ENCODE assay signal across 9 cellular contexts in genomic region chr2:64990823-64991222, GRCh38. TPM values are rescaled to one million over a fixed set of nuclear protein-coding genes. Genes with fewer than 3 reads are reported as not detected.
DNase-seq lines count a peak whose midpoint lies in the region; ATAC-seq and TF ChIP-seq lines count a peak whose summit lies in the region.
"Had no signal": no experiment of that assay in that cellular context is flagged by ENCODE, and none has a peak within 500 bp of the region (broad histone marks: within the 10 kb centered on the region; RNA-seq: fewer than 3 reads in every experiment).

No MANE protein-coding gene starts in this region.

- H3K79me1 ChIP-seq in IMR-90 (ENCODE audit: low read depth in 1 of 2, low read length in 2 of 2), result peaks cover 36 to 57% of the 10 kb centered on the region in 2 experiments; a peak in 3 of 4 replicates

- dilution Hi-C loops in IMR-90 (cut with HindIII; ENCODE audit: low sequenced_read_pairs, unreplicated experiment) (no loop called here), mammary epithelial cell (cut with HindIII; ENCODE audit: low sequenced_read_pairs) (no loop called here)

- CTCF ChIA-PET in IMR-90 (lab: Yijun Ruan, JAX) (no interaction called here), mammary epithelial cell (lab: Charles Lee; ENCODE audit: low non-redundant PET) (interaction anchor here (0.6 kb wide), 1 partner anchor 11 kb away, joined by 7 read pairs; no protein-coding TSS in a partner anchor)

- POLR2A ChIA-PET in IMR-90 (lab: Charles Lee; ENCODE audit: unreplicated experiment), result interaction anchor here (0.9 kb wide), 1 partner anchor 9 kb away, joined by 3 read pairs; no protein-coding TSS in a partner anchor

- H3K27ac ChIP-seq in IMR-90 (ENCODE audit: insufficient read depth, low read length) (no peak overlapping the region), mammary epithelial cell (ENCODE audit: insufficient read depth, low read depth, low read length) (no peak overlapping the region), neural progenitor cell (no peak overlapping the region)
- H3K27ac ChIP-seq: SJSA1 had no signal

- H3K4me2 ChIP-seq in IMR-90 (ENCODE audit: low read depth, low read length) (peak overlapping the region; percentile 84), mammary epithelial cell (ENCODE audit: insufficient read depth, low read depth, low read length) (peak overlapping the region; percentile 98), neural progenitor cell (no peak overlapping the region)

- H3K4ac ChIP-seq in IMR-90 (ENCODE audit: low read depth, low read length), result peak overlapping the region; percentile 61; the same call in 1 of the 2 replicates

- peak overlapping the region; percentile 83 for H3K4me3 Mint-ChIP-seq in neural progenitor cell

- DNase-seq in CD1c-positive myeloid dendritic cell (ENCODE audit: extremely low spot score) (peak; percentile 30), IMR-90 (no peak), mammary epithelial cell (no peak), neural progenitor cell (ENCODE audit: low spot score) (no peak), mucosa of descending colon (no peak), OCI-M1 (lab: John Stamatoyannopoulos, UW) (no peak)

- no CpG with 5 or more reads among the region's 2 CpGs for WGBS in IMR-90 (ENCODE audit: extremely low coverage in 2 of 2, insufficient read length in 1 of 2), 2 experiments
- WGBS in mammary epithelial cell (ENCODE audit: low coverage, missing lambda C conversion rate), result 95% methylated on average over 2 of the region's 2 CpGs

- H4K5ac ChIP-seq in IMR-90 (ENCODE audit: low read depth, low read length), result no peak overlapping the region

- H3K9me1 ChIP-seq in IMR-90 (ENCODE audit: insufficient read depth, low read length), result peaks cover 4% of the 10 kb centered on the region

- H3K4me3 ChIP-seq in IMR-90 (ENCODE audit: insufficient read depth, low read depth, low read length) (peak overlapping the region; percentile 78), mammary epithelial cell (replicated peaks in 1 of 3; ENCODE audit: insufficient read depth in 1 of 3, low read depth in 2 of 3, low read length in 3 of 3) (peak overlapping the region in 1 of 3 experiments; percentile 59), neural progenitor cell (no peak overlapping the region), mucosa of descending colon (no peak overlapping the region)

- H3K36me3 Mint-ChIP-seq in neural progenitor cell, result peaks cover 4% of the 10 kb centered on the region

- peaks cover 21% of the 10 kb centered on the region for H3K27me3 Mint-ChIP-seq in neural progenitor cell (ENCODE audit: insufficient read depth, low read depth)

- TF ChIP-seq CTCF in IMR-90 (conservative IDR thresholded peaks at IDR 0.05; ENCODE audit: low read depth, low read length) (no peak), mammary epithelial cell (conservative IDR thresholded peaks at IDR 0.05 in 1 of 2, IDR thresholded peaks at IDR 0.05 in 1 of 2; ENCODE audit: extremely low read depth in 1 of 2, insufficient read depth in 1 of 2, low read depth in 1 of 2, low read length in 2 of 2) (no peak), neural progenitor cell (IDR thresholded peaks at IDR 0.05) (no peak), mucosa of descending colon (IDR thresholded peaks at IDR 0.05) (no peak)

- H4K20me1 ChIP-seq in IMR-90 (ENCODE audit: insufficient read depth, low read length), result peaks cover 23% of the 10 kb centered on the region; the same call in 1 of the 2 replicates
- no peaks in the 10 kb centered on the region for H4K20me1 ChIP-seq in mammary epithelial cell (ENCODE audit: insufficient read depth, low read length)
- H4K20me1 ChIP-seq in neural progenitor cell (ENCODE audit: low read depth), result peaks cover 19% of the 10 kb centered on the region

- H2BK5ac ChIP-seq in IMR-90 (ENCODE audit: low read depth, low read length, poor library complexity, severe bottlenecking), result no peak overlapping the region

- no peak overlapping the region for H2AK9ac ChIP-seq in IMR-90 (replicated peaks; ENCODE audit: low read depth, low read length, poor library complexity)

- intact Hi-C loops in IMR-90 (cut with micrococcal nuclease), result loop anchor here (5.0 kb wide), 1 partner anchor 51 kb away; no protein-coding TSS in a partner anchor
- intact Hi-C loops in mammary epithelial cell (cut with micrococcal nuclease), result no loop called here
- intact Hi-C loops in mucosa of descending colon (cut with DNase I, micrococcal nuclease), result no loop called here

- H4K8ac ChIP-seq in IMR-90 (ENCODE audit: low read depth in 2 of 2, low read length in 2 of 2), result no peak overlapping the region

- no peak for TF ChIP-seq POLR2A in IMR-90 (IDR thresholded peaks at IDR 0.05; ENCODE audit: low read depth, low read length)

- H3K27ac Mint-ChIP-seq in neural progenitor cell, result no peak overlapping the region

- no peak overlapping the region for H2AK5ac ChIP-seq in IMR-90 (ENCODE audit: low read depth, low read length)

- H3K4me1 Mint-ChIP-seq in neural progenitor cell, result peaks cover 28% of the 10 kb centered on the region

- H3K36me3 ChIP-seq in IMR-90 (ENCODE audit: control insufficient read depth, insufficient read depth, low read length) (no peaks in the 10 kb centered on the region), mammary epithelial cell (ENCODE audit: insufficient read depth, low read length) (no peaks in the 10 kb centered on the region), neural progenitor cell (no peaks in the 10 kb centered on the region), mucosa of descending colon (ENCODE audit: low read depth) (no peaks in the 10 kb centered on the region)

- H3K9ac ChIP-seq in IMR-90 (ENCODE audit: low read depth, low read length) (peak overlapping the region; percentile 24; the same call in 1 of the 2 replicates), mammary epithelial cell (ENCODE audit: insufficient read depth, low read length) (no peak overlapping the region), neural progenitor cell (no peak overlapping the region)

- no peak overlapping the region for H3K18ac ChIP-seq in IMR-90 (ENCODE audit: low read depth, low read length)

- TF ChIP-seq RAD21 in IMR-90 (IDR thresholded peaks at IDR 0.05; ENCODE audit: low read length), result no peak

- no peak overlapping the region for H2BK20ac ChIP-seq in IMR-90 (ENCODE audit: low read depth, low read length)

- H2AFZ ChIP-seq in IMR-90 (replicated peaks; ENCODE audit: low read length, poor library complexity) (no peak overlapping the region), mammary epithelial cell (ENCODE audit: low read depth, low read length) (no peak overlapping the region), neural progenitor cell (replicated peaks) (no peak overlapping the region)

- H3K56ac ChIP-seq in IMR-90 (ENCODE audit: extremely low read depth, insufficient read depth, low read length), result no peak overlapping the region

- H3K27me3 ChIP-seq in IMR-90 (ENCODE audit: control insufficient read depth, insufficient read depth, low read length) (no peaks in the 10 kb centered on the region), mammary epithelial cell (ENCODE audit: insufficient read depth, low read length) (no peaks in the 10 kb centered on the region), neural progenitor cell (peaks cover 68% of the 10 kb centered on the region)
- H3K27me3 ChIP-seq: SJSA1 had no signal

- no peak overlapping the region for H4K91ac ChIP-seq in IMR-90 (ENCODE audit: insufficient read depth, low read depth, low read length)

- ATAC-seq in IMR-90 (ENCODE audit: low read depth) (no peak), HG02763 (IDR thresholded peaks at IDR 0.05; ENCODE audit: unreplicated experiment) (no peak), mucosa of descending colon (no peak), GM21390 (IDR thresholded peaks at IDR 0.05; ENCODE audit: unreplicated experiment) (no peak)

- BruUV-seq in IMR-90 (replicated peaks; lab: Mats Ljungman, UMichigan), result no TSS peak
- no TSS peak for BruUV-seq in mammary epithelial cell (replicated peaks; lab: Mats Ljungman, UMichigan)

- H3K4me1 ChIP-seq in IMR-90 (ENCODE audit: control insufficient read depth, insufficient read depth, low read length) (peaks cover 10% of the 10 kb centered on the region), mammary epithelial cell (ENCODE audit: insufficient read depth, low read length) (peaks cover 19% of the 10 kb centered on the region), neural progenitor cell (peaks cover 15% of the 10 kb centered on the region), mucosa of descending colon (ENCODE audit: low read depth) (peaks cover 6% of the 10 kb centered on the region)

- in situ Hi-C loops in IMR-90 (cut with MboI; ENCODE audit: low sequenced_read_pairs), result no loop called here
- in situ Hi-C loops in mammary epithelial cell (cut with MboI; ENCODE audit: low sequenced_read_pairs in 2 of 2), result no loop called here

- no peak overlapping the region for H2BK15ac ChIP-seq in IMR-90 (ENCODE audit: low read depth, low read length)

- H3K14ac ChIP-seq in IMR-90 (replicated peaks; ENCODE audit: low read depth, low read length), result no peak overlapping the region

- H3K79me2 ChIP-seq in mammary epithelial cell (ENCODE audit: insufficient read depth, low read length) (no peaks in the 10 kb centered on the region), neural progenitor cell (ENCODE audit: low read depth) (no peaks in the 10 kb centered on the region)

- peak overlapping the region; percentile 23; the same call in 1 of the 2 replicates for H3K23ac ChIP-seq in IMR-90 (ENCODE audit: low read depth, low read length)

- no peaks in the 10 kb centered on the region for H3K9me3 Mint-ChIP-seq in neural progenitor cell

- peaks cover 23% of the 10 kb centered on the region for H3F3A ChIP-seq in neural progenitor cell (ENCODE audit: low read depth)

- no peaks in the 10 kb centered on the region for H3K9me3 ChIP-seq in IMR-90 (ENCODE audit: control insufficient read depth, insufficient read depth, low read length)
- H3K9me3 ChIP-seq in mammary epithelial cell (replicated peaks; ENCODE audit: insufficient read depth, low read length), result no peaks in the 10 kb centered on the region
- H3K9me3 ChIP-seq in neural progenitor cell (ENCODE audit: low read depth), result no peaks in the 10 kb centered on the region
- no peaks in the 10 kb centered on the region for H3K9me3 ChIP-seq in mucosa of descending colon

- no peak overlapping the region for H2BK120ac ChIP-seq in IMR-90 (ENCODE audit: low read depth, low read length)

TF ChIP-seq in IMR-90, 13 proteins besides CTCF, POLR2A, EP300 and RAD21 (continues in another document):
- TF ChIP-seq MAZ (IDR thresholded peaks at IDR 0.05; ENCODE audit: borderline replicate concordance, low read depth, low read length), result no peak
- TF ChIP-seq BHLHE40 (IDR thresholded peaks at IDR 0.05; ENCODE audit: low read depth, low read length), result no peak
- TF ChIP-seq MXI1 (IDR thresholded peaks at IDR 0.05; ENCODE audit: borderline replicate concordance, low read depth, low read length), result no peak
- TF ChIP-seq MAFK (IDR thresholded peaks at IDR 0.05; ENCODE audit: low read depth, low read length), result no peak

RNA-seq across cellular contexts. Expression of gene SLC1A4, which starts 1.6 kb away (rescaled TPM):
- total RNA-seq in IMR-90 (2012; rRNA removed) (6.9 and 8.1 TPM in 2 replicates), mammary epithelial cell (10 to 100 TPM; 29.0 to 41.8 TPM), neural progenitor cell (ENCODE audit: low replicate concordance) (1.3 and 1.8 TPM in 2 replicates), mucosa of descending colon (10 to 100 TPM in 1 of 3 donors, 1 to 10 TPM in 2; 8.2 to 14.7 (median 8.4) TPM)
- polyA plus RNA-seq in IMR-90 (2012; rRNA removed) (5.9 and 6.8 TPM in 2 replicates), mammary epithelial cell (7.0 TPM)
- 3.6 and 4.9 TPM in 2 replicates for polyA plus RNA-seq in IMR-90 (2012; cell fraction: cytosol; rRNA removed)
- polyA plus RNA-seq in IMR-90 (2012; cell fraction: nucleus; rRNA removed; ENCODE audit: low replicate concordance), result 5.5 and 6.4 TPM in 2 replicates
- polyA minus RNA-seq in mammary epithelial cell, result 18.3 TPM
